12 cellular contexts compared by ENCODE assay signal in the genomic region with DNA sequence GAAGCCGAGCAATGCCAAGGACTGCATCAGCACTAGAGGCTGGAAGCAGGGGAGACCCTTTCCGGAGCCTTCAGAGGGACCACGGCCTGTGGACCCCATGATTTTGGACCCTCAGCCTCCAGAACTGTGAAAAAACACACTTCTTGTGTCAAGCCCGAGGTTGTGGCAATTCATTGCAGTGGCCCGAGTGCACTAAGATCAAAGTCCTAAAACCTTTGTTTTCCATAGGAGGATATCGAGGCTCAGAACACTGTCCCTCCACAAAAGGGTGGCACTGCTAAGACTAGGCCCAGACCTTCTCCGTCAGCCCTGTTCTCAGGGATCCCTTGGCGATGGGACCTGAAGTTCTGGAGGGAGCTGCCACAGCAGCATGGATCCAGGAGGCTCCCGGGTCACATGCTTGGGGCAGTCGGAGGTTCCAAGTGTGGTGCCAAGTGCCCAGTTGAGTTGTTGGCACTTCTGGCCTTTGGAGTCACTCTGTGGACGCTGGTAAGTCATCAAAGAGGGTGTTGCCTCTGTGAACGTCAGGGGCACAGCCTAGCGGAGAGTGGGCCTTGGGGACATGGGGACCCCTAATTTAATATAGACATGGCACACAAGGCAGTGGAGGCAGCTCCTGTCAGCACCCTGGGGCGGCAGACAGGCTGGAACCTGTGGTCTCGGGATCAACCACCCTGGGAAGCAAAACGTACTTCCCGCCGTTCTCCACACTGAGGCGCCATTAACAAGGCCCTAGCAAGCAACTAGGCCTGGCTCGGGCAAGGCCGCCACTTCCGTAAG.
DNase-seq lines count a peak whose midpoint lies in the region; ATAC-seq and TF ChIP-seq lines count a peak whose summit lies in the region.
"Had no signal": no experiment of that assay in that cellular context is flagged by ENCODE, and none has a peak within 500 bp of the region (broad histone marks: within the 10 kb centered on the region; RNA-seq: fewer than 3 reads in every experiment).

No MANE protein-coding gene starts in this region.

- no peaks in the 10 kb centered on the region for H3K27me3 Mint-ChIP-seq in osteocyte (ENCODE audit: unreplicated experiment)
- H3K27me3 Mint-ChIP-seq: activated B cell treated with CpG ODN at 0.5 μM for 24 hours had no signal

- DNase-seq in ELR (ENCODE audit: low read depth) (peak; percentile 28), NB4 (ENCODE audit: low read depth) (peak; percentile 66), epithelial cell of proximal tubule (ENCODE audit: low read depth) (no peak), osteocyte (ENCODE audit: extremely low spot score, unreplicated experiment) (no peak), HAP-1 (ENCODE audit: low spot score in 2 of 2) (no peak)
- DNase-seq: activated B cell treated with CpG ODN at 0.5 μM for 24 hours, cerebellar nuclear complex, NCI-H2029 treated with DMSO at 0.1 percent for 48 hours, uterus had no signal

- in situ Hi-C loops in HAP-1 (cut with MboI; ENCODE audit: low sequenced_read_pairs): no loop called here

- ATAC-seq in HG03135 (IDR thresholded peaks at IDR 0.05; ENCODE audit: unreplicated experiment) (no peak), HG03565 (IDR thresholded peaks at IDR 0.05; ENCODE audit: unreplicated experiment) (no peak)

- H3K36me3 Mint-ChIP-seq in osteocyte (ENCODE audit: unreplicated experiment): no peaks in the 10 kb centered on the region

- H3K36me3 ChIP-seq in HAP-1 (replicated peaks): no peaks in the 10 kb centered on the region
- H3K36me3 ChIP-seq: uterus had no signal

- no peak overlapping the region for H3K4me3 ChIP-seq in NB4 (ENCODE audit: low read depth, low read length)
- H3K4me3 ChIP-seq in epithelial cell of proximal tubule (ENCODE audit: low read depth, low read length): no peak overlapping the region
- H3K4me3 ChIP-seq in HAP-1: no peak overlapping the region
- H3K4me3 ChIP-seq: skin epidermis, uterus had no signal

- TF ChIP-seq POLR2A in NB4 (IDR thresholded peaks at IDR 0.05; ENCODE audit: extremely low read depth, insufficient read length): no peak

- no peaks in the 10 kb centered on the region for H3K4me1 ChIP-seq in HAP-1
- H3K4me1 ChIP-seq: uterus had no signal

- TF ChIP-seq CTCF in NB4 (IDR thresholded peaks at IDR 0.05; ENCODE audit: low read depth, low read length): peak; percentile 49
- peak; percentile 26 for TF ChIP-seq CTCF in epithelial cell of proximal tubule (conservative IDR thresholded peaks at IDR 0.05; ENCODE audit: low read depth, low read length)
- peak; percentile 24 for TF ChIP-seq CTCF in osteocyte (IDR thresholded peaks at IDR 0.05)

- no peak overlapping the region for H3K4me3 Mint-ChIP-seq in osteocyte (ENCODE audit: unreplicated experiment)
- H3K4me3 Mint-ChIP-seq: activated B cell treated with CpG ODN at 0.5 μM for 24 hours had no signal

- no peak overlapping the region for H3K27ac Mint-ChIP-seq in osteocyte (ENCODE audit: unreplicated experiment)
- H3K27ac Mint-ChIP-seq: activated B cell treated with CpG ODN at 0.5 μM for 24 hours had no signal

- H3K9me3 Mint-ChIP-seq in osteocyte (ENCODE audit: unreplicated experiment): no peaks in the 10 kb centered on the region
- H3K9me3 Mint-ChIP-seq: activated B cell treated with CpG ODN at 0.5 μM for 24 hours had no signal

- no peaks in the 10 kb centered on the region for H3K9me3 ChIP-seq in HAP-1
- H3K9me3 ChIP-seq: uterus had no signal

- no peaks in the 10 kb centered on the region for H3K27me3 ChIP-seq in HAP-1 (ENCODE audit: low read depth)
- H3K27me3 ChIP-seq: uterus had no signal

- peaks cover 20% of the 10 kb centered on the region for H3K4me1 Mint-ChIP-seq in osteocyte (ENCODE audit: unreplicated experiment)
- H3K4me1 Mint-ChIP-seq: activated B cell treated with CpG ODN at 0.5 μM for 24 hours had no signal

Comparison
In these comparisons a context has a peak if more than half of its experiments do, and no peak if none do; other contexts are left out.
1. DNase-seq: peak in ELR (single experiment) and NB4 (single experiment); none in epithelial cell of proximal tubule (single experiment), osteocyte (single experiment) and HAP-1 (0 of 2).
2. Peak in every context shown above with its lines, with median percentiles within 50 percentile points of each other: CTCF ChIP-seq.